19 cellular contexts compared by ENCODE assay signal in the genomic region with DNA sequence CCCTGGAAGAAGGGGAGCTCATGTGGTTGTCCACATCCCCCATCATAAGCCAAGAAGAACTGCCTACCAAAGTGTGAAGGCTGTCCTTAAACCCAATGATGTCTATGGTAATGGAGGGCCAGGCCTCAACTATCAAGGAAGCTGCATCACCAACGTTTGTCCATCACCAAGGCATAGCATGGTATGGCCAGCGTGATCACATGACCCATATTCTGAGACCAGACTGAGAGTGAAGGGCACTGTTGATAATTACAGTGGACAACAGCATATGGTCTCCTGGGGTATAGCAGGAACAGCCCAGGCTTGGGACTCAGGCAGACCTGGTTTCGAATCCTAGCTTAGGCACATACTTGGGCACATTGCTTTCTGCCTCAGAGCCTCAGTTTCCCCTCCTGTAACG.
"Had no signal": no experiment of that assay in that cellular context is flagged by ENCODE, and none has a peak within 500 bp of the region (broad histone marks: within the 10 kb centered on the region; RNA-seq: fewer than 3 reads in every experiment).

No MANE protein-coding gene starts in this region.

- H3K36me3 ChIP-seq: esophagus muscularis mucosa, tibial nerve had no signal

- H3K9me3 Mint-ChIP-seq: effector memory CD8-positive, alpha-beta T cell; naive thymus-derived CD8-positive, alpha-beta T cell; stimulated activated effector memory CD8-positive, alpha-beta T cell treated with anti-CD3 and anti-CD28 coated beads, Interleukin-12 subunit alpha, Interleukin-12 subunit beta, amount 100 ng/mL, for 72 hours had no signal

- H3K9me3 ChIP-seq: esophagus muscularis mucosa, mucosa of descending colon, testis, tibial nerve had no signal

- H3K27me3 Mint-ChIP-seq: naive thymus-derived CD8-positive, alpha-beta T cell had no signal

- H3K27ac ChIP-seq: epithelial cell of prostate, esophagus muscularis mucosa had no signal

- H3K4me3 ChIP-seq: esophagus muscularis mucosa, mucosa of descending colon, smooth muscle cell, testis, tibial nerve had no signal

- H3K27ac Mint-ChIP-seq: effector memory CD8-positive, alpha-beta T cell; stimulated activated effector memory CD8-positive, alpha-beta T cell treated with anti-CD3 and anti-CD28 coated beads, Interleukin-12 subunit alpha, Interleukin-12 subunit beta, amount 100 ng/mL, for 72 hours had no signal

- H3K4me3 Mint-ChIP-seq: effector memory CD8-positive, alpha-beta T cell; naive thymus-derived CD8-positive, alpha-beta T cell; stimulated activated effector memory CD8-positive, alpha-beta T cell treated with anti-CD3 and anti-CD28 coated beads, Interleukin-12 subunit alpha, Interleukin-12 subunit beta, amount 100 ng/mL, for 72 hours had no signal

- H3K27me3 ChIP-seq: esophagus muscularis mucosa, testis, tibial nerve had no signal

- H3K4me1 Mint-ChIP-seq: stimulated activated effector memory CD8-positive, alpha-beta T cell treated with anti-CD3 and anti-CD28 coated beads, Interleukin-12 subunit alpha, Interleukin-12 subunit beta, amount 100 ng/mL, for 72 hours had no signal

- ATAC-seq: effector memory CD8-positive, alpha-beta T cell; left colon; left ventricle myocardium superior; mucosa of descending colon; naive thymus-derived CD8-positive, alpha-beta T cell; stimulated activated effector memory CD8-positive, alpha-beta T cell treated with anti-CD3 and anti-CD28 coated beads, Interleukin-12 subunit alpha, Interleukin-12 subunit beta, amount 100 ng/mL, for 72 hours; stimulated activated naive CD8-positive, alpha-beta T cell treated with anti-CD3 and anti-CD28 coated beads, Interleukin-15, Interleukin-2, amounts not matched to agents 100 U/mL and 50 U/mL, for 24 hours had no signal

- H3K36me3 Mint-ChIP-seq: naive thymus-derived CD8-positive, alpha-beta T cell; stimulated activated effector memory CD8-positive, alpha-beta T cell treated with anti-CD3 and anti-CD28 coated beads, Interleukin-12 subunit alpha, Interleukin-12 subunit beta, amount 100 ng/mL, for 72 hours had no signal

- DNase-seq: effector memory CD8-positive, alpha-beta T cell; head of caudate nucleus; hippocampal formation; left colon; left ventricle myocardium superior; mammary epithelial cell; mucosa of descending colon; naive thymus-derived CD8-positive, alpha-beta T cell; posterior cingulate gyrus; right cardiac atrium; stimulated activated CD4-positive, alpha-beta T cell treated with anti-CD3 and anti-CD28 coated beads, Interleukin-4, amount 100 ng/mL, for 1 hour; stimulated activated CD8-positive, alpha-beta memory T cell treated with anti-CD3 and anti-CD28 coated beads, Interleukin-4, amount 100 ng/mL, for 48 hours; stimulated activated naive CD8-positive, alpha-beta T cell treated with anti-CD3 and anti-CD28 coated beads, Interleukin-15, Interleukin-2, amounts not matched to agents 100 U/mL and 50 U/mL, for 24 hours; testis had no signal
